Comparison of ENCODE assay signal across 13 cellular contexts in the genomic region with DNA sequence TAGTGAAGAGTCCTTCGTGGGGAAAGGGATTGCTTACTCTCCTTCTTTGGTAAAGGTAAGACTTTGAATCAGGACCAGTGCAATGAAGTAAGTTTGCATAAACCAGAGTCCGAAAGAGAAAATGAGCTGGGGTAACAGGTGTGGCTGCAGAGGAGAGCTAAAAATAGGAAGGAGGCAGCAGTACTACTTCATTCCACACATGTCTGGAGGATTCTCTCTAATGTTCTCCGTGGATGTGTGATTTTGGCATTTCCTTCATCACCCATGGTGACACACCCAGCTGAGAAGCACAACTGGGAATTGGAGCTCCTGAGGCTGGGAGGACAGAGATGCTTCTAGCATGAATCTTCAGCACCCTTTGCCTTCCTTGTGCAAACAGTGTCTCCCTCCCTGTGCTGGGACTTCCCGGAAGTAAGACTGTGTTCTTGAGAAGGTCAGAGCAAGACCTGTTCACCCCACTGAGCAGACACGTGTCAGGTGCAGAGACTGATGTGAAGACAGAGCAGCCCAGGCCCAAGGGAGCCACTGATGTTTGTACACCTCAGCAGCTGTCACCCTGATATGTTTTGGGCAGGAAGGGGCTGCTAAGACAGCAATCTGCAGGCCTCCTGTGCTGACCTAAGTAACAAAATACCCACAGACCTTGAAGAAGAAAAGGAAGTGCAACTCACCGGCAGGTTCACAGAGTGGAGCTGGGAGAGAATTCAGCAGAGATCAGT. TPM values are rescaled to one million over a fixed set of nuclear protein-coding genes. Genes with fewer than 3 reads are reported as not detected.
DNase-seq lines count a peak whose midpoint lies in the region; ATAC-seq, FAIRE-seq and TF ChIP-seq lines count a peak whose summit lies in the region.
"Had no signal": no experiment of that assay in that cellular context is flagged by ENCODE, and none has a peak within 500 bp of the region (broad histone marks: within the 10 kb centered on the region; RNA-seq: fewer than 3 reads in every experiment).

No MANE protein-coding gene starts in this region.

- no peak for TF ChIP-seq CTCF in DOHH2 (IDR thresholded peaks at IDR 0.05; ENCODE audit: low read depth, low read length, poor library complexity, severe bottlenecking)
- no peak for TF ChIP-seq CTCF in Loucy (conservative IDR thresholded peaks at IDR 0.05; ENCODE audit: low read length)
- no peak for TF ChIP-seq CTCF in Calu3 (IDR thresholded peaks at IDR 0.05; ENCODE audit: unreplicated experiment)

- ATAC-seq in HG02870 (IDR thresholded peaks at IDR 0.05; ENCODE audit: unreplicated experiment), result peak; percentile 82

- H3K9me2 ChIP-seq in DOHH2 (replicated peaks; ENCODE audit: control insufficient read depth, low read length) (no peaks in the 10 kb centered on the region), Loucy (replicated peaks; ENCODE audit: low read depth, low read length) (no peaks in the 10 kb centered on the region)

- CTCF ChIA-PET in Calu3 (lab: Charles Lee), result no interaction called here

- no peaks in the 10 kb centered on the region for H3K9me3 Mint-ChIP-seq in Calu3 (ENCODE audit: low read depth, unreplicated experiment)

- intact Hi-C loops in Calu3 (cut with micrococcal nuclease; ENCODE audit: unreplicated experiment), result no loop called here

- H3K27me3 Mint-ChIP-seq in Calu3 (ENCODE audit: unreplicated experiment), result no peaks in the 10 kb centered on the region

- H3F3A ChIP-seq in DOHH2 (ENCODE audit: control insufficient read depth, insufficient read depth) (peaks cover 30% of the 10 kb centered on the region), Loucy (ENCODE audit: low read depth) (no peaks in the 10 kb centered on the region)

- no peaks in the 10 kb centered on the region for H3K36me3 Mint-ChIP-seq in Calu3 (ENCODE audit: insufficient read depth, unreplicated experiment)
- H3K36me3 Mint-ChIP-seq: activated naive CD8-positive, alpha-beta T cell treated with anti-CD3 and anti-CD28 coated beads, Interleukin-2, amount 10 ng/mL, durations not matched to agents 7 days and 5 days had no signal

- H4K20me1 ChIP-seq in DOHH2 (ENCODE audit: control insufficient read depth, insufficient read depth, low read depth, low read length) (no peaks in the 10 kb centered on the region), Loucy (ENCODE audit: insufficient read depth, low read length, poor library complexity, severe bottlenecking) (no peaks in the 10 kb centered on the region)

- no peaks in the 10 kb centered on the region for H3K4me1 Mint-ChIP-seq in Calu3 (ENCODE audit: low read depth, unreplicated experiment)

- peak overlapping the region; percentile 6; the same call in 1 of the 2 replicates for H2AFZ ChIP-seq in Loucy (ENCODE audit: low read length)

- peak overlapping the region; percentile 94 for H3K27ac ChIP-seq in DOHH2 (ENCODE audit: low read depth, low read length)

- H3K4me2 ChIP-seq in DOHH2 (ENCODE audit: low read length) (peak overlapping the region; percentile 96), Loucy (ENCODE audit: low read depth, low read length, poor library complexity, severe bottlenecking) (no peak overlapping the region)

- peak overlapping the region; percentile 69 for H3K4me3 ChIP-seq in DOHH2 (ENCODE audit: low read length)
- H3K4me3 ChIP-seq in Loucy (ENCODE audit: low read length, poor library complexity, severe bottlenecking), result no peak overlapping the region
- H3K4me3 ChIP-seq: skin epidermis had no signal

- BruUV-seq in Calu3 (replicated peaks; lab: Mats Ljungman, UMichigan), result no TSS peak

- H3K4me1 ChIP-seq in DOHH2 (ENCODE audit: control insufficient read depth, low read length), result peaks cover 98% of the 10 kb centered on the region
- H3K4me1 ChIP-seq in Loucy (ENCODE audit: insufficient read depth, low read length, poor library complexity, severe bottlenecking), result no peaks in the 10 kb centered on the region

- peaks cover 5% of the 10 kb centered on the region; the same call in 1 of the 2 replicates for H3K9me3 ChIP-seq in DOHH2 (ENCODE audit: control insufficient read depth, insufficient read depth, low read length)
- no peaks in the 10 kb centered on the region for H3K9me3 ChIP-seq in Loucy (ENCODE audit: insufficient read depth, low read depth, low read length)

- H3K79me2 ChIP-seq in DOHH2 (ENCODE audit: control insufficient read depth, low read length) (peaks cover 16% of the 10 kb centered on the region), Loucy (ENCODE audit: insufficient read depth, low read length) (no peaks in the 10 kb centered on the region)

- FAIRE-seq in GM19239 (lab: Jason Lieb, UNC), result peak; percentile 98

- no peak overlapping the region for H3K4me3 Mint-ChIP-seq in Calu3 (ENCODE audit: low read depth, unreplicated experiment)
- H3K4me3 Mint-ChIP-seq: activated naive CD8-positive, alpha-beta T cell treated with anti-CD3 and anti-CD28 coated beads, Interleukin-2, amount 10 ng/mL, durations not matched to agents 7 days and 5 days had no signal

- H3K9ac ChIP-seq in Loucy (ENCODE audit: low read depth, low read length, poor library complexity, severe bottlenecking), result no peak overlapping the region

- no peak overlapping the region for H3K27ac Mint-ChIP-seq in Calu3 (ENCODE audit: unreplicated experiment)
- H3K27ac Mint-ChIP-seq: activated naive CD8-positive, alpha-beta T cell treated with anti-CD3 and anti-CD28 coated beads, Interleukin-2, amount 10 ng/mL, durations not matched to agents 7 days and 5 days had no signal

- DNase-seq in GM19239 (ENCODE audit: insufficient read length, low spot score) (peak; percentile 31), iPS-NIHi11 (ENCODE audit: low spot score) (no peak), Calu3 (no peak), retina (no peak)
- no peak for DNase-seq in effector CD4-positive, alpha-beta T cell
- DNase-seq: activated naive CD8-positive, alpha-beta T cell treated with anti-CD3 and anti-CD28 coated beads, Interleukin-2, amount 10 ng/mL, durations not matched to agents 7 days and 5 days; NCI-H1930 had no signal

- no peaks in the 10 kb centered on the region for H3K27me3 ChIP-seq in DOHH2 (ENCODE audit: control insufficient read depth, low read length)
- no peaks in the 10 kb centered on the region for H3K27me3 ChIP-seq in Loucy (ENCODE audit: insufficient read depth, low read length, poor library complexity, severe bottlenecking)

- H3K36me3 ChIP-seq in DOHH2 (ENCODE audit: control insufficient read depth, low read length) (peaks cover 29% of the 10 kb centered on the region), Loucy (ENCODE audit: insufficient read depth, low read length) (no peaks in the 10 kb centered on the region)

RNA-seq across cellular contexts. Expression of a gene that starts 13.3 kb away (rescaled TPM):
- not detected in 2 replicates for total RNA-seq in Calu3 (2022)
- total RNA-seq: epithelial cell of proximal tubule, H4 had no signal

RNA-seq across cellular contexts. Expression of a gene that starts 29.7 kb away (rescaled TPM):
- total RNA-seq in Calu3 (2022), result 0.14 and 0.47 TPM in 2 replicates
- total RNA-seq: activated naive CD8-positive, alpha-beta T cell treated with anti-CD3 and anti-CD28 coated beads, Interleukin-2, amount 10 ng/mL, durations not matched to agents 7 days and 5 days; epithelial cell of proximal tubule; H4 had no signal

RNA-seq across cellular contexts. Expression of a gene that starts 35.0 kb away (rescaled TPM):
- not detected in 2 replicates for total RNA-seq in Calu3 (2022)
- total RNA-seq: activated naive CD8-positive, alpha-beta T cell treated with anti-CD3 and anti-CD28 coated beads, Interleukin-2, amount 10 ng/mL, durations not matched to agents 7 days and 5 days; epithelial cell of proximal tubule; H4 had no signal
